ENCODE assay signal across 1 cellular context in genomic region chr20:31822421-31823330, GRCh38.
TF ChIP-seq lines count a peak whose summit lies in the region.

No MANE protein-coding gene starts in this region.

TF ChIP-seq in HEK293, 187 proteins besides CTCF, POLR2A, EP300 and RAD21 (continued from another document):
- TF ChIP-seq KLF9 (tag by site-specific recombination; IDR thresholded peaks at IDR 0.05; ENCODE audit: low read depth) (peak; percentile 47; the same call in 1 of the 2 replicates), ZNF426 (tag by site-specific recombination; IDR thresholded peaks at IDR 0.05) (no peak), WT1 (tag by site-specific recombination; IDR thresholded peaks at IDR 0.05) (0 out of 2 replicates have a peak, but pooled peaks have one; percentile 43), ZNF549 (tag by site-specific recombination; IDR thresholded peaks at IDR 0.05) (no peak), GLIS2 (tag by site-specific recombination; IDR thresholded peaks at IDR 0.05) (peak; percentile 67), ZBTB8A (tag by site-specific recombination; IDR thresholded peaks at IDR 0.05) (no peak), ZNF654 (tag by site-specific recombination; IDR thresholded peaks at IDR 0.05; ENCODE audit: low read depth) (peak; percentile 99), ZNF664 (tag by site-specific recombination; IDR thresholded peaks at IDR 0.05) (no peak), ZNF266 (tag by site-specific recombination; IDR thresholded peaks at IDR 0.05; ENCODE audit: low read depth) (no peak), ZNF621 (tag by site-specific recombination; IDR thresholded peaks at IDR 0.05) (no peak), ZBTB7A (tag by site-specific recombination; IDR thresholded peaks at IDR 0.05; ENCODE audit: low read depth) (no peak), ZNF335 (tag by site-specific recombination; conservative IDR thresholded peaks at IDR 0.05) (peak; percentile 30; the same call in 1 of the 2 replicates), ZNF518A (tag by site-specific recombination; conservative IDR thresholded peaks at IDR 0.05; ENCODE audit: low read depth) (no peak), PATZ1 (tag by site-specific recombination; IDR thresholded peaks at IDR 0.05) (no peak; the same call in 1 of the 2 replicates), ZNF292 (tag by site-specific recombination; IDR thresholded peaks at IDR 0.05; ENCODE audit: borderline replicate concordance, low read depth) (no peak), ZNF2 (tag by site-specific recombination; IDR thresholded peaks at IDR 0.05) (0 out of 2 replicates have a peak, but pooled peaks have one; percentile 28), ZNF416 (tag by site-specific recombination; IDR thresholded peaks at IDR 0.05) (no peak), ZNF692 (tag by site-specific recombination; IDR thresholded peaks at IDR 0.05) (peak; percentile 66; the same call in 1 of the 2 replicates), YY2 (tag by site-specific recombination; IDR thresholded peaks at IDR 0.05) (no peak; the same call in 1 of the 2 replicates), ZNF341 (tag by site-specific recombination; IDR thresholded peaks at IDR 0.05; ENCODE audit: low read depth) (no peak), ZNF223 (tag by site-specific recombination; IDR thresholded peaks at IDR 0.05) (no peak), BCL11A (tag by site-specific recombination; IDR thresholded peaks at IDR 0.05; ENCODE audit: low read depth) (no peak), ZNF600 (tag by site-specific recombination; IDR thresholded peaks at IDR 0.05) (peak; percentile 53; the same call in 1 of the 2 replicates), ZBTB21 (tag by site-specific recombination; IDR thresholded peaks at IDR 0.05) (no peak), KLF1 (tag by site-specific recombination; IDR thresholded peaks at IDR 0.05) (peak; percentile 94), SP2 (tag by site-specific recombination; IDR thresholded peaks at IDR 0.05) (peak; percentile 70), ZNF624 (tag by site-specific recombination; IDR thresholded peaks at IDR 0.05) (no peak), ZNF169 (tag by site-specific recombination; IDR thresholded peaks at IDR 0.05) (no peak), ZNF248 (tag by site-specific recombination; IDR thresholded peaks at IDR 0.05) (no peak), PRDM1 (tag by site-specific recombination; IDR thresholded peaks at IDR 0.05) (no peak), ZFP69B (tag by site-specific recombination; IDR thresholded peaks at IDR 0.05) (peak; percentile 52; the same call in 1 of the 2 replicates), ZEB2 (tag by site-specific recombination; IDR thresholded peaks at IDR 0.05) (0 out of 2 replicates have a peak, but pooled peaks have one; percentile 45), GLIS1 (tag by site-specific recombination; IDR thresholded peaks at IDR 0.05) (peak; percentile 81), REPIN1 (tag by site-specific recombination; IDR thresholded peaks at IDR 0.05; ENCODE audit: low read depth) (no peak), ZBTB44 (tag by site-specific recombination; IDR thresholded peaks at IDR 0.05) (no peak), ZNF626 (tag by site-specific recombination; IDR thresholded peaks at IDR 0.05) (no peak), REST (tag by site-specific recombination; IDR thresholded peaks at IDR 0.05) (no peak), ZNF366 (tag by site-specific recombination; conservative IDR thresholded peaks at IDR 0.05) (no peak; the same call in 1 of the 2 replicates), ZNF747 (tag by site-specific recombination; IDR thresholded peaks at IDR 0.05) (no peak)
